ENCODE assay signal across 29 cellular contexts in the genomic region with DNA sequence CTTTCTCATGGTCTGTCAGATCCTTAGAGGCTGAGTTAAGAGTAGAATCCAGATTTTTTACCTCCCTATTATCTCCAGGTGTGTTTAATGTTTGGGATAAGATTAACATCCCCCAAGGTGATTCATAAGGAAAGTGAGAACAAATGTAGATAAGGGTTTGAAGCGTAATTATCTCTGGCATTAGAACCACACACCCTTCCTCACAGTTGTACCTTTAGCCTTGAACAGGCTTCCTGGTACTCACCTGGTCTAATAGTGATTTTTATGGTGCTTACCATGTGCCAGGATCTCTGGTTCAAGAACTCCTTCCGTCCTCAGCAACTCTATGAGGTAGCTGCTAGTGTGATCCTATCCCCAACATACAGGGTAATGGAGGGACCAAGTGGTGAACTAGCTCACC. TPM values are rescaled to one million over a fixed set of nuclear protein-coding genes. Genes with fewer than 3 reads are reported as not detected.
"Had no signal": no experiment of that assay in that cellular context is flagged by ENCODE, and none has a peak within 500 bp of the region (broad histone marks: within the 10 kb centered on the region; RNA-seq: fewer than 3 reads in every experiment).

No MANE protein-coding gene starts in this region.

- H3K4me3 ChIP-seq: ascending aorta, esophagus muscularis mucosa, gastrocnemius medialis had no signal

- DNase-seq: activated CD4-positive, alpha-beta memory T cell treated with anti-CD3 and anti-CD28 coated beads for 36 hours; activated CD4-positive, alpha-beta T cell treated with anti-CD3 and anti-CD28 coated beads for 36 hours; activated CD4-positive, alpha-beta T cell treated with anti-CD3 and anti-CD28 coated beads, Interleukin-2, amount 10 ng/mL, durations not matched to agents 24 days and 14 days; activated CD4-positive, CD25-positive, alpha-beta regulatory T cell; activated CD4-positive, CD25-positive, alpha-beta regulatory T cell treated with anti-CD3 and anti-CD28 coated beads, Interleukin-2, amount 50 U/mL, for 72 hours; activated CD8-positive, alpha-beta memory T cell treated with anti-CD3 and anti-CD28 coated beads, Interleukin-2, amount 10 ng/mL, durations not matched to agents 7 days and 5 days; activated CD8-positive, alpha-beta memory T cell treated with anti-CD3 and anti-CD28 coated beads, Interleukin-2, amount 50 U/mL, for 4 hours; activated CD8-positive, alpha-beta T cell treated with anti-CD3 and anti-CD28 coated beads, Interleukin-2, amount 10 ng/mL, durations not matched to agents 7 days and 5 days; activated effector memory CD4-positive, alpha-beta T cell treated with anti-CD3 and anti-CD28 coated beads, Interleukin-2, amount 50 U/mL, for 16 hours; activated naive CD4-positive, alpha-beta T cell treated with anti-CD3 and anti-CD28 coated beads, Interleukin-2, amount 10 ng/mL, durations not matched to agents 7 days and 5 days; activated naive CD8-positive, alpha-beta T cell treated with anti-CD3 and anti-CD28 coated beads, Interleukin-2, amount 10 ng/mL, durations not matched to agents 7 days and 5 days; activated T-cell treated with anti-CD3 and anti-CD28 coated beads, Interleukin-2, amount 50 U/mL, for 1 hour; activated T-cell treated with anti-CD3 and anti-CD28 coated beads, Interleukin-2, amount 50 U/mL, for 48 hours; brain microvascular endothelial cell; cortex of kidney; dermis blood vessel endothelial cell; effector CD4-positive, alpha-beta T cell; effector memory CD8-positive, alpha-beta T cell; erythroblast; foreskin keratinocyte; gastrocnemius medialis; T1000 had no signal

- H3K27me3 ChIP-seq: ascending aorta, brain microvascular endothelial cell, esophagus muscularis mucosa, foreskin keratinocyte, gastrocnemius medialis had no signal

- H3K4me1 ChIP-seq: ascending aorta had no signal

- H3K9me3 ChIP-seq: ascending aorta, esophagus muscularis mucosa, gastrocnemius medialis had no signal

- H3K27ac ChIP-seq: ascending aorta, brain microvascular endothelial cell, esophagus muscularis mucosa, foreskin keratinocyte, gastrocnemius medialis had no signal

- H3K36me3 ChIP-seq: brain microvascular endothelial cell, esophagus muscularis mucosa, gastrocnemius medialis had no signal

- FAIRE-seq: colon had no signal

- ATAC-seq: activated CD4-positive, alpha-beta T cell treated with anti-CD3 and anti-CD28 coated beads for 36 hours; activated CD8-positive, alpha-beta memory T cell treated with anti-CD3 and anti-CD28 coated beads, Interleukin-2, amount 10 ng/mL, durations not matched to agents 7 days and 5 days; activated CD8-positive, alpha-beta T cell treated with anti-CD3 and anti-CD28 coated beads, Interleukin-2, amount 10 ng/mL, durations not matched to agents 7 days and 5 days; activated naive CD4-positive, alpha-beta T cell treated with anti-CD3 and anti-CD28 coated beads, Interleukin-2, amount 50 U/mL, for 72 hours; effector memory CD8-positive, alpha-beta T cell; foreskin keratinocyte; gastrocnemius medialis had no signal

RNA-seq across cellular contexts. Expression of a gene that starts 27.7 kb away (rescaled TPM):
- total RNA-seq: activated CD4-positive, alpha-beta memory T cell treated with anti-CD3 and anti-CD28 coated beads for 36 hours; activated CD4-positive, alpha-beta T cell treated with anti-CD3 and anti-CD28 coated beads for 36 hours; activated CD4-positive, alpha-beta T cell treated with anti-CD3 and anti-CD28 coated beads, Interleukin-2, amount 10 ng/mL, durations not matched to agents 24 days and 14 days; activated CD8-positive, alpha-beta memory T cell treated with anti-CD3 and anti-CD28 coated beads for 36 hours; activated CD8-positive, alpha-beta memory T cell treated with anti-CD3 and anti-CD28 coated beads, Interleukin-2, amount 10 ng/mL, durations not matched to agents 7 days and 5 days; activated CD8-positive, alpha-beta T cell treated with anti-CD3 and anti-CD28 coated beads, Interleukin-2, amount 10 ng/mL, durations not matched to agents 7 days and 5 days; activated naive CD4-positive, alpha-beta T cell treated with anti-CD3 and anti-CD28 coated beads, Interleukin-2, amount 50 U/mL, for 72 hours; activated naive CD8-positive, alpha-beta T cell treated with anti-CD3 and anti-CD28 coated beads, Interleukin-2, amount 10 ng/mL, durations not matched to agents 7 days and 5 days; activated T-helper 1 cell treated with anti-CD3 and anti-CD28 coated beads, Interleukin-12 subunit alpha, Interleukin-12 subunit beta, Interleukin-2, Interleukin-4 antibody, amounts not matched to agents 30 ng/mL and 10 ng/mL and 1 ng/mL, durations not matched to agents 14 hours and 24 hours and 36 hours; activated T-helper 2 cell treated with anti-CD3 and anti-CD28 coated beads, Interferon-gamma antibody, Interleukin-2, Interleukin-4, amounts not matched to agents 10 μg/mL and 5 μg/mL and 100 μg/mL, durations not matched to agents 14 hours and 24 hours and 36 hours had no signal
